ENCODE assay signal across 21 cellular contexts in genomic region chr2:101105654-101106053, GRCh38. TPM values are rescaled to one million over a fixed set of nuclear protein-coding genes. Genes with fewer than 3 reads are reported as not detected.
DNase-seq lines count a peak whose midpoint lies in the region; ATAC-seq and TF ChIP-seq lines count a peak whose summit lies in the region.
"Had no signal": no experiment of that assay in that cellular context is flagged by ENCODE, and none has a peak within 500 bp of the region (broad histone marks: within the 10 kb centered on the region; RNA-seq: fewer than 3 reads in every experiment).

No MANE protein-coding gene starts in this region.

- DNase-seq in Calu3: no peak
- DNase-seq in body of pancreas: no peak
- DNase-seq in progenitor cell of endocrine pancreas (ENCODE audit: low spot score, unreplicated experiment): no peak
- no peak for DNase-seq in HFFc6
- DNase-seq in retina: no peak
- DNase-seq: ACHN; CD4-positive, alpha-beta T cell; COR-L47; DMS 273 treated with DMSO at 0.1 percent for 48 hours; H7; KBM-7; NCI-H1092 treated with DMSO at 0.1 percent for 48 hours; NCI-H1436 treated with DMSO at 0.1 percent for 48 hours; NCI-H1930; NCI-H2227 treated with DMSO at 0.1 percent for 48 hours; NCI-H510A had no signal

- H3K4me3 ChIP-seq in body of pancreas: no peak overlapping the region
- H3K4me3 ChIP-seq: BLaER1 had no signal

- TF ChIP-seq CTCF in 22Rv1 (IDR thresholded peaks at IDR 0.05) (no peak), Calu3 (IDR thresholded peaks at IDR 0.05; ENCODE audit: unreplicated experiment) (no peak), body of pancreas (IDR thresholded peaks at IDR 0.05) (no peak), progenitor cell of endocrine pancreas (IDR thresholded peaks at IDR 0.05; ENCODE audit: unreplicated experiment) (no peak), HFFc6 (IDR thresholded peaks at IDR 0.05) (no peak)

- BruUV-seq in Calu3 (replicated peaks; lab: Mats Ljungman, UMichigan): no TSS peak

- H3K9me3 ChIP-seq in body of pancreas: no peaks in the 10 kb centered on the region

- H3K27ac Mint-ChIP-seq in Calu3 (ENCODE audit: unreplicated experiment): peak overlapping the region; percentile 64
- H3K27ac Mint-ChIP-seq in progenitor cell of endocrine pancreas: peak overlapping the region; percentile 14
- no peak overlapping the region for H3K27ac Mint-ChIP-seq in HFFc6
- H3K27ac Mint-ChIP-seq: CD4-positive, alpha-beta T cell had no signal

- H3K27me3 Mint-ChIP-seq in Calu3 (ENCODE audit: unreplicated experiment): no peaks in the 10 kb centered on the region
- no peaks in the 10 kb centered on the region for H3K27me3 Mint-ChIP-seq in progenitor cell of endocrine pancreas
- peaks cover 9% of the 10 kb centered on the region for H3K27me3 Mint-ChIP-seq in HFFc6 (ENCODE audit: insufficient read depth)
- H3K27me3 Mint-ChIP-seq: CD4-positive, alpha-beta T cell had no signal

- H3K4me3 Mint-ChIP-seq in Calu3 (ENCODE audit: low read depth, unreplicated experiment) (no peak overlapping the region), progenitor cell of endocrine pancreas (ENCODE audit: low read depth) (no peak overlapping the region), HFFc6 (no peak overlapping the region)
- H3K4me3 Mint-ChIP-seq: CD4-positive, alpha-beta T cell had no signal

- H3K36me3 ChIP-seq in body of pancreas (replicated peaks in 1 of 2; ENCODE audit: insufficient read depth in 1 of 2, low read depth in 2 of 2): no peaks in the 10 kb centered on the region
- H3K36me3 ChIP-seq: BLaER1 had no signal

- H3K4me1 Mint-ChIP-seq in Calu3 (ENCODE audit: low read depth, unreplicated experiment): peaks cover 24% of the 10 kb centered on the region
- peaks cover 20% of the 10 kb centered on the region for H3K4me1 Mint-ChIP-seq in progenitor cell of endocrine pancreas (ENCODE audit: low read depth)
- H3K4me1 Mint-ChIP-seq in HFFc6 (ENCODE audit: low read depth): 0 out of 2 replicates have a peak, but pooled peaks cover 12% of the 10 kb centered on the region

- CTCF ChIA-PET in Calu3 (lab: Charles Lee): no interaction called here

- H3K4me1 ChIP-seq in body of pancreas: peaks cover 66% of the 10 kb centered on the region
- H3K4me1 ChIP-seq: BLaER1 had no signal

- intact Hi-C loops in Calu3 (cut with micrococcal nuclease; ENCODE audit: unreplicated experiment): no loop called here
- intact Hi-C loops in body of pancreas (cut with DNase I): no loop called here

- H3K27me3 ChIP-seq in body of pancreas: no peaks in the 10 kb centered on the region
- H3K27me3 ChIP-seq: BLaER1 had no signal

- H3K9me3 Mint-ChIP-seq in Calu3 (ENCODE audit: low read depth, unreplicated experiment): peaks cover 4% of the 10 kb centered on the region
- H3K9me3 Mint-ChIP-seq in progenitor cell of endocrine pancreas (ENCODE audit: low read depth): peaks cover 24% of the 10 kb centered on the region
- peaks cover 20% of the 10 kb centered on the region for H3K9me3 Mint-ChIP-seq in HFFc6

- ATAC-seq in body of pancreas: no peak
- ATAC-seq in GM18511 (IDR thresholded peaks at IDR 0.05; ENCODE audit: unreplicated experiment): no peak
- ATAC-seq in HG03571 (IDR thresholded peaks at IDR 0.05; ENCODE audit: unreplicated experiment): no peak

- no peak for TF ChIP-seq POLR2A in body of pancreas (IDR thresholded peaks at IDR 0.05)

- H3K27ac ChIP-seq in 22Rv1: peak overlapping the region; percentile 1; the same call in 1 of the 2 replicates
- peak overlapping the region in 3 of 4 donors; percentile 37 to 60 (median 40) for H3K27ac ChIP-seq in body of pancreas
- H3K27ac ChIP-seq: BLaER1, HL-60 had no signal

- H3K36me3 Mint-ChIP-seq in Calu3 (ENCODE audit: insufficient read depth, unreplicated experiment): no peaks in the 10 kb centered on the region
- H3K36me3 Mint-ChIP-seq in progenitor cell of endocrine pancreas (ENCODE audit: insufficient read depth): peaks cover 15% of the 10 kb centered on the region
- peaks cover 4% of the 10 kb centered on the region; the same call in 1 of the 2 replicates for H3K36me3 Mint-ChIP-seq in HFFc6 (ENCODE audit: low read depth)

- 16 to 18% methylated on average over 4 of the region's 4 CpGs for WGBS in body of pancreas, 2 donors

RNA-seq across cellular contexts. Expression of gene TBC1D8, which starts 45.5 kb away (rescaled TPM):
- total RNA-seq in Calu3 (2022) (17.0 and 25.3 TPM in 2 replicates), body of pancreas (100 to 1,000 TPM in 1 of 2 donors, 10 to 100 TPM in 1; 63.8 to 111 TPM), progenitor cell of endocrine pancreas (32.6 and 34.8 TPM in 2 replicates)
- total RNA-seq in HFFc6 (2021; fragmentation: NEBNext Ultra II Directional; extraction: Animal tissue kit (Norgen Biotek cat#: 25700)): 1 to 10 TPM; 1.2 to 2.0 (median 1.5) TPM
